Comparison of ENCODE assay signal across 10 cellular contexts in the genomic region with DNA sequence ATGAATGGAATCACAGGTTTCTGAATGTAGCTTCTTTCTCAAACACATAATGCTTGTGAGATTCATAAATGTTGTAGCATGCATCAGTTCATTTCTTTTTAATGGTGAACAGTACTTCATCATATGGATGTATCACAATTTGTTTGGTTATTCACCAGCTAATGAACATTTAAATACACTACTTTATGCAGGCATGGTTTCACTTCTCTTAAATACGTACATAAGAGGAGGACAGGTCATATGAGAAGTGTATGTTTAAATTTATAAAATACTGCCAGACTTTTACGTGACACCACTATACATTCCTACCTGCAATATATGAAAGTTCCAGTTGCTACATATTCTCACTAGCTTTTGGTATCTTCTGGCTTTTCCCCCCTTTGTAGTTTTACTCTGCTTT.
DNase-seq lines count a peak whose midpoint lies in the region; ATAC-seq and TF ChIP-seq lines count a peak whose summit lies in the region.
"Had no signal": no experiment of that assay in that cellular context is flagged by ENCODE, and none has a peak within 500 bp of the region (broad histone marks: within the 10 kb centered on the region; RNA-seq: fewer than 3 reads in every experiment).

No MANE protein-coding gene starts in this region.

- intact Hi-C loops in transverse colon (cut with DNase I; ENCODE audit: low total_unique reads) = no loop called here

- peaks cover 0 to 5% (median 0%) of the 10 kb centered on the region in 4 donors for H3K36me3 ChIP-seq in transverse colon
- H3K36me3 ChIP-seq: right atrium auricular region had no signal

- TF ChIP-seq POLR2A in transverse colon (IDR thresholded peaks at IDR 0.05) = no peak

- DNase-seq in germinal center (ENCODE audit: low spot score) (peak; percentile 42), transverse colon (no peak), occipital lobe (lab: John Stamatoyannopoulos, UW) (no peak), KG1 (lab: John Stamatoyannopoulos, UW) (no peak)
- DNase-seq: hippocampal formation had no signal

- H3K4me3 ChIP-seq in transverse colon = no peak overlapping the region
- H3K4me3 ChIP-seq: right atrium auricular region, SK-N-MC had no signal

- TF ChIP-seq CTCF in transverse colon (IDR thresholded peaks at IDR 0.05) = no peak

- whole genome bisulfite sequencing in transverse colon (ENCODE audit: low coverage in 1 of 2), 2 donors = 81 to 88% methylated on average over 2 of the region's 2 CpGs

- in situ Hi-C loops in transverse colon (cut with MboI; ENCODE audit: low pct_ligation_motif_present in 1 of 4, low pct_unique_long_range_greater_than_20kb in 1 of 4, low sequenced_read_pairs in 3 of 4) = no loop called here

- H3K27ac ChIP-seq in transverse colon = no peak overlapping the region
- H3K27ac ChIP-seq: right atrium auricular region had no signal

- no peaks in the 10 kb centered on the region for H3K27me3 ChIP-seq in transverse colon
- H3K27me3 ChIP-seq: right atrium auricular region had no signal

- TF ChIP-seq EP300 in transverse colon (IDR thresholded peaks at IDR 0.05; ENCODE audit: low read depth) = no peak

- no peaks in the 10 kb centered on the region for H3K9me3 ChIP-seq in transverse colon
- H3K9me3 ChIP-seq: right atrium auricular region had no signal

- peak; percentile 74 for ATAC-seq in GM18867 (IDR thresholded peaks at IDR 0.05; ENCODE audit: unreplicated experiment)
- ATAC-seq in GM21576 (IDR thresholded peaks at IDR 0.05; ENCODE audit: unreplicated experiment) = peak; percentile 84
- peak; percentile 88 for ATAC-seq in HG03175 (IDR thresholded peaks at IDR 0.05; ENCODE audit: unreplicated experiment)

- peaks cover 0 to 12% (median 6%) of the 10 kb centered on the region in 4 donors for H3K4me1 ChIP-seq in transverse colon
- H3K4me1 ChIP-seq: right atrium auricular region had no signal
